Comparison of ENCODE assay signal across 17 cellular contexts in the genomic region with DNA sequence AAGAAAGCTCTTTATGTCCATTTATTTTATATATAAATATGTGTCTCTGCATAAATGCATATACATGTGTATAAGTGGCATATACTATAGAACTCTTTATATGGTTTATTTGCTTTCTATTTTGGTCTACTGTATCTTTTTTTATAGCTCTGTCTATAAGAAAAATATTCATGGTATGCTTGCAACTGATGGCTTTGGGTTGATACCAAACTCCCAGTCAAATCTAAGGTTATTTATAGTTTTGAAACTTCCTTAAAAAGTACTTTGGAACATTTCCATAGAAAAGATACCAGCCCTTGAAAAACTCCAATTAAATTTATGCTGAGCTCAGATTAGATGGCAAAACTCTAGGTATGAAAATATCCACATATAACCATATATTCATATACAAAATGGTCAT.
A peak's percentile ranks its signal among the peaks of the same experiment; 100 is the strongest.
DNase-seq lines count a peak whose midpoint lies in the region; ATAC-seq, FAIRE-seq and TF ChIP-seq lines count a peak whose summit lies in the region.
"Had no signal": no experiment of that assay in that cellular context is flagged by ENCODE, and none has a peak within 500 bp of the region (broad histone marks: within the 10 kb centered on the region; RNA-seq: fewer than 3 reads in every experiment).

No MANE protein-coding gene starts in this region.

- H3K4me3 ChIP-seq in astrocyte (ENCODE audit: insufficient read depth, low read depth, low read length) (no peak overlapping the region), fibroblast of pulmonary artery (replicated peaks; ENCODE audit: low read depth, low read length) (no peak overlapping the region), skeletal muscle satellite cell (ENCODE audit: low read length) (no peak overlapping the region), GM23338 (no peak overlapping the region)
- H3K4me3 ChIP-seq: HAP-1 had no signal

- peaks cover 54% of the 10 kb centered on the region for H3K4me1 Mint-ChIP-seq in HFFc6 (ENCODE audit: low read depth)
- H3K4me1 Mint-ChIP-seq in astrocyte (ENCODE audit: low read depth, unreplicated experiment), result peaks cover 5% of the 10 kb centered on the region
- H3K4me1 Mint-ChIP-seq in GM23338, result peaks cover 27% of the 10 kb centered on the region; the same call in 2 of the 3 replicates
- H3K4me1 Mint-ChIP-seq: B cell had no signal

- no peaks in the 10 kb centered on the region for H3K9me3 Mint-ChIP-seq in HFFc6
- peaks cover under 1% of the 10 kb centered on the region for H3K9me3 Mint-ChIP-seq in astrocyte (ENCODE audit: unreplicated experiment)
- no peaks in the 10 kb centered on the region for H3K9me3 Mint-ChIP-seq in GM23338

- no peaks in the 10 kb centered on the region for H3K36me3 Mint-ChIP-seq in HFFc6 (ENCODE audit: low read depth)
- H3K36me3 Mint-ChIP-seq in astrocyte (ENCODE audit: low read depth, unreplicated experiment), result no peaks in the 10 kb centered on the region
- no peaks in the 10 kb centered on the region for H3K36me3 Mint-ChIP-seq in GM23338 (ENCODE audit: low read depth)
- H3K36me3 Mint-ChIP-seq: CD4-positive, CD25-positive, alpha-beta regulatory T cell had no signal

- H3K27ac Mint-ChIP-seq in HFFc6 (peak overlapping the region; percentile 58), astrocyte (ENCODE audit: unreplicated experiment) (no peak overlapping the region), GM23338 (no peak overlapping the region)
- H3K27ac Mint-ChIP-seq: B cell had no signal

- H3K9me3 ChIP-seq in astrocyte (ENCODE audit: insufficient read depth, low read depth, low read length) (no peaks in the 10 kb centered on the region), skeletal muscle satellite cell (replicated peaks; ENCODE audit: low read length) (no peaks in the 10 kb centered on the region)
- H3K9me3 ChIP-seq: Caco-2, HAP-1 had no signal

- peak overlapping the region; percentile 18 for H3K4me3 Mint-ChIP-seq in HFFc6
- no peak overlapping the region for H3K4me3 Mint-ChIP-seq in astrocyte (ENCODE audit: unreplicated experiment)
- H3K4me3 Mint-ChIP-seq in GM23338, result no peak overlapping the region
- H3K4me3 Mint-ChIP-seq: B cell; CD4-positive, CD25-positive, alpha-beta regulatory T cell had no signal

- H3K27ac ChIP-seq in astrocyte (ENCODE audit: low read depth, low read length) (no peak overlapping the region), GM23338 (ENCODE audit: low read depth) (no peak overlapping the region)

- H3K4me2 ChIP-seq in astrocyte (ENCODE audit: low read length), result no peak overlapping the region
- peak overlapping the region; percentile 48 for H3K4me2 ChIP-seq in skeletal muscle satellite cell (ENCODE audit: low read length)
- H3K4me2 ChIP-seq in GM23338, result no peak overlapping the region

- no peak overlapping the region for H2AFZ ChIP-seq in astrocyte (ENCODE audit: low read depth, low read length)
- H2AFZ ChIP-seq in GM23338, result no peak overlapping the region

- TF ChIP-seq CTCF in HFFc6 (IDR thresholded peaks at IDR 0.05) (no peak), astrocyte (IDR thresholded peaks at IDR 0.05; ENCODE audit: insufficient read depth, low read depth, low read length) (no peak), fibroblast of pulmonary artery (IDR thresholded peaks at IDR 0.05; ENCODE audit: low read length, missing control alignments) (no peak), GM23338 (conservative IDR thresholded peaks at IDR 0.05; ENCODE audit: low read depth in 2 of 2) (no peak), GM10266 (IDR thresholded peaks at IDR 0.05; ENCODE audit: control insufficient read depth, insufficient read depth, low read depth, missing control alignments) (no peak)

- H3K36me3 ChIP-seq in astrocyte (ENCODE audit: insufficient read depth, low read length), result no peaks in the 10 kb centered on the region
- no peaks in the 10 kb centered on the region for H3K36me3 ChIP-seq in skeletal muscle satellite cell (ENCODE audit: insufficient read depth, low read length)
- H3K36me3 ChIP-seq in GM23338 (ENCODE audit: insufficient read depth), result no peaks in the 10 kb centered on the region
- H3K36me3 ChIP-seq: HAP-1 had no signal

- H4K20me1 ChIP-seq in astrocyte (ENCODE audit: insufficient read depth, low read length) (no peaks in the 10 kb centered on the region), GM23338 (replicated peaks; ENCODE audit: insufficient read depth) (no peaks in the 10 kb centered on the region)

- H3K79me2 ChIP-seq in astrocyte (ENCODE audit: insufficient read depth, low read length) (no peaks in the 10 kb centered on the region), GM23338 (replicated peaks; ENCODE audit: insufficient read depth) (no peaks in the 10 kb centered on the region)

- H3K9ac ChIP-seq in astrocyte (ENCODE audit: low read length) (no peak overlapping the region), skeletal muscle satellite cell (ENCODE audit: low read depth, low read length) (no peak overlapping the region)

- DNase-seq in HFFc6 (peak; percentile 52), astrocyte (ENCODE audit: low read depth) (peak; percentile 21), fibroblast of pulmonary artery (ENCODE audit: low read depth) (peak; percentile 41), GM23338 (ENCODE audit: low spot score) (no peak), GM10266 (ENCODE audit: extremely low spot score) (no peak), H4 (ENCODE audit: low spot score) (no peak)
- DNase-seq: ACHN; Caco-2; CD4-positive, CD25-positive, alpha-beta regulatory T cell; DMS153; KBM-7; NCI-H1417 treated with DMSO at 0.1 percent for 48 hours; NCI-H2029 treated with DMSO at 0.1 percent for 48 hours; NCI-H524 had no signal

- H3K4me1 ChIP-seq in astrocyte (ENCODE audit: insufficient read depth, low read length) (no peaks in the 10 kb centered on the region), skeletal muscle satellite cell (ENCODE audit: control insufficient read depth, insufficient read depth, low read length) (peaks cover 18% of the 10 kb centered on the region), GM23338 (ENCODE audit: insufficient read depth) (peaks cover 6% of the 10 kb centered on the region; the same call in 1 of the 2 replicates)
- H3K4me1 ChIP-seq: Caco-2 had no signal

- H3K27me3 Mint-ChIP-seq in HFFc6 (ENCODE audit: insufficient read depth), result no peaks in the 10 kb centered on the region; the same call in 1 of the 2 replicates
- H3K27me3 Mint-ChIP-seq in astrocyte (ENCODE audit: low read depth, unreplicated experiment), result peaks cover 9% of the 10 kb centered on the region
- H3K27me3 Mint-ChIP-seq in GM23338 (ENCODE audit: insufficient read depth, low read depth, poor library complexity), result no peaks in the 10 kb centered on the region

- FAIRE-seq in astrocyte (lab: Jason Lieb, UNC), result no peak

- no peak for ATAC-seq in GM23338

- H3K27me3 ChIP-seq in astrocyte (ENCODE audit: insufficient read depth, low read length), result no peaks in the 10 kb centered on the region
- H3K27me3 ChIP-seq in skeletal muscle satellite cell (ENCODE audit: control insufficient read depth, insufficient read depth, low read length), result no peaks in the 10 kb centered on the region
- no peaks in the 10 kb centered on the region for H3K27me3 ChIP-seq in GM23338 (ENCODE audit: insufficient read depth)

- peaks cover 9% of the 10 kb centered on the region; the same call in 1 of the 2 replicates for H3K9me2 ChIP-seq in GM23338 (ENCODE audit: insufficient read depth)

- H3F3A ChIP-seq in GM23338 (replicated peaks; ENCODE audit: low read depth), result no peaks in the 10 kb centered on the region

TF ChIP-seq in GM23338, 12 proteins besides CTCF, POLR2A, EP300 and RAD21 (continues in another document):
- no peak for TF ChIP-seq ZNF331 (CRISPR knock-in tag; IDR thresholded peaks at IDR 0.05; ENCODE audit: low read depth)
- no peak for TF ChIP-seq EZH2 (IDR thresholded peaks at IDR 0.05; ENCODE audit: low read depth, unreplicated experiment)
- TF ChIP-seq, protein P1, sequence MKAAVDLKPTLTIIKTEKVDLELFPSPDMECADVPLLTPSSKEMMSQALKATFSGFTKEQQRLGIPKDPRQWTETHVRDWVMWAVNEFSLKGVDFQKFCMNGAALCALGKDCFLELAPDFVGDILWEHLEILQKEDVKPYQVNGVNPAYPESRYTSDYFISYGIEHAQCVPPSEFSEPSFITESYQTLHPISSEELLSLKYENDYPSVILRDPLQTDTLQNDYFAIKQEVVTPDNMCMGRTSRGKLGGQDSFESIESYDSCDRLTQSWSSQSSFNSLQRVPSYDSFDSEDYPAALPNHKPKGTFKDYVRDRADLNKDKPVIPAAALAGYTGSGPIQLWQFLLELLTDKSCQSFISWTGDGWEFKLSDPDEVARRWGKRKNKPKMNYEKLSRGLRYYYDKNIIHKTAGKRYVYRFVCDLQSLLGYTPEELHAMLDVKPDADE (IDR thresholded peaks at IDR 0.05), result no peak
- TF ChIP-seq, protein P2, sequence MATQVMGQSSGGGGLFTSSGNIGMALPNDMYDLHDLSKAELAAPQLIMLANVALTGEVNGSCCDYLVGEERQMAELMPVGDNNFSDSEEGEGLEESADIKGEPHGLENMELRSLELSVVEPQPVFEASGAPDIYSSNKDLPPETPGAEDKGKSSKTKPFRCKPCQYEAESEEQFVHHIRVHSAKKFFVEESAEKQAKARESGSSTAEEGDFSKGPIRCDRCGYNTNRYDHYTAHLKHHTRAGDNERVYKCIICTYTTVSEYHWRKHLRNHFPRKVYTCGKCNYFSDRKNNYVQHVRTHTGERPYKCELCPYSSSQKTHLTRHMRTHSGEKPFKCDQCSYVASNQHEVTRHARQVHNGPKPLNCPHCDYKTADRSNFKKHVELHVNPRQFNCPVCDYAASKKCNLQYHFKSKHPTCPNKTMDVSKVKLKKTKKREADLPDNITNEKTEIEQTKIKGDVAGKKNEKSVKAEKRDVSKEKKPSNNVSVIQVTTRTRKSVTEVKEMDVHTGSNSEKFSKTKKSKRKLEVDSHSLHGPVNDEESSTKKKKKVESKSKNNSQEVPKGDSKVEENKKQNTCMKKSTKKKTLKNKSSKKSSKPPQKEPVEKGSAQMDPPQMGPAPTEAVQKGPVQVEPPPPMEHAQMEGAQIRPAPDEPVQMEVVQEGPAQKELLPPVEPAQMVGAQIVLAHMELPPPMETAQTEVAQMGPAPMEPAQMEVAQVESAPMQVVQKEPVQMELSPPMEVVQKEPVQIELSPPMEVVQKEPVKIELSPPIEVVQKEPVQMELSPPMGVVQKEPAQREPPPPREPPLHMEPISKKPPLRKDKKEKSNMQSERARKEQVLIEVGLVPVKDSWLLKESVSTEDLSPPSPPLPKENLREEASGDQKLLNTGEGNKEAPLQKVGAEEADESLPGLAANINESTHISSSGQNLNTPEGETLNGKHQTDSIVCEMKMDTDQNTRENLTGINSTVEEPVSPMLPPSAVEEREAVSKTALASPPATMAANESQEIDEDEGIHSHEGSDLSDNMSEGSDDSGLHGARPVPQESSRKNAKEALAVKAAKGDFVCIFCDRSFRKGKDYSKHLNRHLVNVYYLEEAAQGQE (IDR thresholded peaks at IDR 0.05; ENCODE audit: unreplicated experiment), result no peak
- no peak for TF ChIP-seq JUNB (IDR thresholded peaks at IDR 0.05; ENCODE audit: unreplicated experiment)
- no peak for TF ChIP-seq POLR2AphosphoS5 (IDR thresholded peaks at IDR 0.05; ENCODE audit: low read depth)

Comparison
In these comparisons a context has a peak if more than half of its experiments do, and no peak if none do; other contexts are left out.
1. DNase-seq: peak in HFFc6 (single experiment), astrocyte (single experiment) and fibroblast of pulmonary artery (single experiment); none in GM23338 (single experiment), GM10266 (single experiment) and H4 (single experiment).